In the genomic region with DNA sequence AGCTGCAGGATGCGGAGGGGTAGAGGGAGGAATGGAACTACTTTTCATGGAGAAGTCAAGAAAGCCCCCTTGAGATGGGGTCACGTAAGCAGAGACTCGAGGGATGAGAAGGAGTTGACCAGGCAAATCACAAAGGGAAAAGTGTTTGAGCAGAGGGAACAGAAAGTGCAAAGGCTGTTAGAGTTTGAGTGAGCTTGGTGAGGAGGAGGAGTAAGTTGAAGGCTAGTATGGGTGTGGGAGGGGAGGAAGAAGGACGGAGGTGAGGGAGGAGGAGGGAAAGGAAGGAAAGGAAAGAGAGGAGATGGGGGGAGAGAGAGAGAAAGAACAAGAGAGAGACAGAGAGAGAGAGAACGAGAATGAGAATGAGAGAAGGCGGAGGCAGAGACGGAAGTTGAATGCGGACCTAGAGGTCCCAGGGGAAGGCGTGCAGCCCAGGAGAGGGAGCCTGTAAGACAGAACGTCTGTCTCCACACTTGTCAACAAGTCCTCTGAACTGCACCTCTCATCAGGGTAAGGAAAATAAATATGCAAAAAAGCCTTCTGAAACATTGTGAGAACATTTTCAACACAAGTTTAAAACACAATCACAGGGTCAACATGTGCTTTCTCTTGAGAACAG, we compare ENCODE assay signal across 2 cellular contexts.
A peak's percentile ranks its signal among the peaks of the same experiment; 100 is the strongest.
TF ChIP-seq lines count a peak whose summit lies in the region.

No MANE protein-coding gene starts in this region.

TF ChIP-seq in HepG2, 621 proteins besides CTCF, POLR2A, EP300 and RAD21:
- TF ChIP-seq SOX6 (IDR thresholded peaks at IDR 0.05) (peak; percentile 80; the same call in 1 of the 2 replicates), SOX6 (CRISPR knock-in tag; IDR thresholded peaks at IDR 0.05) (no peak), RELA (CRISPR knock-in tag; IDR thresholded peaks at IDR 0.05) (no peak), NBN (conservative IDR thresholded peaks at IDR 0.05) (peak; percentile 94; the same call in 1 of the 2 replicates), NFRKB (IDR thresholded peaks at IDR 0.05) (peak; percentile 52; the same call in 1 of the 2 replicates), EHMT2 (IDR thresholded peaks at IDR 0.05; ENCODE audit: borderline replicate concordance, low read depth, low read length) (no peak), RORA (CRISPR knock-in tag; IDR thresholded peaks at IDR 0.05) (no peak), CREB1 (IDR thresholded peaks at IDR 0.05) (peak; percentile 10; the same call in 1 of the 2 replicates), CREB1 (CRISPR knock-in tag; IDR thresholded peaks at IDR 0.05) (no peak), ZNF530 (CRISPR knock-in tag; IDR thresholded peaks at IDR 0.05; ENCODE audit: low read depth) (no peak), BCL6 (CRISPR knock-in tag; IDR thresholded peaks at IDR 0.05) (no peak), IKZF1 (IDR thresholded peaks at IDR 0.05) (peak; percentile 77; the same call in 1 of the 2 replicates), SP1 (IDR thresholded peaks at IDR 0.05) (0 out of 2 replicates have a peak, but pooled peaks have one; percentile 20), SP1 (CRISPR knock-in tag; IDR thresholded peaks at IDR 0.05) (no peak), PHB2 (IDR thresholded peaks at IDR 0.05; ENCODE audit: partially characterized antibody) (peak; percentile 59), LCORL (IDR thresholded peaks at IDR 0.05) (peak; percentile 36; the same call in 1 of the 2 replicates), LCORL (CRISPR knock-in tag; IDR thresholded peaks at IDR 0.05) (no peak)
- TF ChIP-seq, protein P1, sequence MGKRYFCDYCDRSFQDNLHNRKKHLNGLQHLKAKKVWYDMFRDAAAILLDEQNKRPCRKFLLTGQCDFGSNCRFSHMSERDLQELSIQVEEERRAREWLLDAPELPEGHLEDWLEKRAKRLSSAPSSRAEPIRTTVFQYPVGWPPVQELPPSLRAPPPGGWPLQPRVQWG (CRISPR knock-in tag; IDR thresholded peaks at IDR 0.05; ENCODE audit: borderline replicate concordance, low read depth), result no peak

TF ChIP-seq in GM12878, 131 proteins besides CTCF, POLR2A, EP300 and RAD21:
- no peak for TF ChIP-seq PAX8 (IDR thresholded peaks at IDR 0.05)
- peak; percentile 80 for TF ChIP-seq MEF2B (IDR thresholded peaks at IDR 0.05; ENCODE audit: partially characterized antibody, poor library complexity, severe bottlenecking)
